Comparison of ENCODE assay signal across 8 cellular contexts in genomic region chr12:57127101-57127709, GRCh38. TPM values are rescaled to one million over a fixed set of nuclear protein-coding genes. Genes with fewer than 3 reads are reported as not detected.
DNase-seq lines count a peak whose midpoint lies in the region; ATAC-seq and TF ChIP-seq lines count a peak whose summit lies in the region.

No MANE protein-coding gene starts in this region.

- H3K27ac ChIP-seq in adrenal gland (peak overlapping the region; percentile 37 to 97 (median 94)), gastrocnemius medialis (peak overlapping the region; percentile 87 to 94 (median 90))

- H3K4me1 ChIP-seq in adrenal gland (replicated peaks in 1 of 2) (peaks cover 4 to 32% of the 10 kb centered on the region in 2 donors), gastrocnemius medialis (peaks cover 16 to 24% of the 10 kb centered on the region in 2 donors)

- H3K4me3 ChIP-seq in adrenal gland (peak overlapping the region in 2 of 4 donors; percentile 73 to 84), gastrocnemius medialis (peak overlapping the region; percentile 72 to 95 (median 91))

- ATAC-seq in HG03066 (IDR thresholded peaks at IDR 0.05; ENCODE audit: low read depth, unreplicated experiment) (peak; percentile 55), gastrocnemius medialis (peak; percentile 40 to 47), HG02938 (IDR thresholded peaks at IDR 0.05; ENCODE audit: unreplicated experiment) (no peak), GM18909 (IDR thresholded peaks at IDR 0.05; ENCODE audit: poor library complexity, unreplicated experiment) (no peak)

- H3K27me3 ChIP-seq in adrenal gland (no peaks in the 10 kb centered on the region), gastrocnemius medialis (no peaks in the 10 kb centered on the region)

- intact Hi-C loops in adrenal gland (cut with DNase I), result no loop called here
- intact Hi-C loops in gastrocnemius medialis (cut with DNase I; ENCODE audit: low total_unique reads), result loop anchor here (1.0 to 5.0 kb wide), 2 partner anchors 40 to 48 kb away; partner anchors contain the start of gene NAB2

- H3K36me3 ChIP-seq in adrenal gland (replicated peaks in 1 of 2) (no peaks in the 10 kb centered on the region), gastrocnemius medialis (no peaks in the 10 kb centered on the region)

- TF ChIP-seq POLR2A in adrenal gland (IDR thresholded peaks at IDR 0.05) (peak in 1 of 2 donors; percentile 62), gastrocnemius medialis (IDR thresholded peaks at IDR 0.05) (no peak)

- 2 to 4% (median 3%) methylated on average over 24 to 26 of the region's 26 CpGs for WGBS in adrenal gland, 4 donors

- TF ChIP-seq CTCF in adrenal gland (IDR thresholded peaks at IDR 0.05), result peak in 4 of 6 experiments; percentile 28 to 41 (median 32)
- peak in 3 of 5 experiments; percentile 9 to 35 (median 35) for TF ChIP-seq CTCF in gastrocnemius medialis (IDR thresholded peaks at IDR 0.05 in 4 of 5, conservative IDR thresholded peaks at IDR 0.05 in 1 of 5)

- peak; percentile 48 for DNase-seq in COLO668 (lab: John Stamatoyannopoulos, UW; ENCODE audit: unreplicated experiment)
- peak; percentile 81 for DNase-seq in RPMI8226
- DNase-seq in adrenal gland, result peak; percentile 78 to 91 (median 85)
- peak in 28 of 51 donors; percentile 19 to 72 (median 43) for DNase-seq in hypothalamus (lab: John Stamatoyannopoulos, UW)
- peak; percentile 51 to 67 for DNase-seq in gastrocnemius medialis

- no peaks in the 10 kb centered on the region for H3K9me3 ChIP-seq in adrenal gland (replicated peaks in 1 of 3)
- H3K9me3 ChIP-seq in gastrocnemius medialis, result no peaks in the 10 kb centered on the region

- in situ Hi-C loops in gastrocnemius medialis (cut with MboI; ENCODE audit: low sequenced_read_pairs in 4 of 4), result no loop called here

RNA-seq across cellular contexts. Expression of gene LRP1, which starts 1.1 kb away (rescaled TPM):
- 100 to 1,000 TPM; 126 to 307 (median 179) TPM for total RNA-seq in adrenal gland
- polyA plus RNA-seq in adrenal gland, result 10 to 100 TPM; 21.2 to 81.0 (median 59.2) TPM
- total RNA-seq in gastrocnemius medialis, result 10 to 100 TPM; 26.1 to 53.5 (median 49.8) TPM

RNA-seq across cellular contexts. Expression of gene STAT6, which starts 16.0 kb away (rescaled TPM):
- total RNA-seq in adrenal gland, result 100 to 1,000 TPM; 109 to 227 (median 155) TPM
- 100 to 1,000 TPM; 102 to 321 (median 177) TPM for polyA plus RNA-seq in adrenal gland
- 10 to 100 TPM; 12.5 to 17.4 (median 14.4) TPM for total RNA-seq in gastrocnemius medialis

RNA-seq across cellular contexts. Expression of gene LRP1-AS, which starts 20.2 kb away (rescaled TPM):
- total RNA-seq in adrenal gland (not detected), gastrocnemius medialis (not detected)
- not detected for polyA plus RNA-seq in adrenal gland

RNA-seq across cellular contexts. Expression of gene NAB2, which starts 38.3 kb away (rescaled TPM):
- total RNA-seq in adrenal gland (10 to 100 TPM; 16.8 to 36.0 (median 18.7) TPM), gastrocnemius medialis (1 to 10 TPM; 4.8 to 9.5 (median 5.5) TPM)
- polyA plus RNA-seq in adrenal gland, result 10 to 100 TPM in 2 of 3 donors, 1 to 10 TPM in 1; 9.4 to 64.6 (median 56.9) TPM

RNA-seq across cellular contexts. Expression of gene NEMP1, which starts 48.6 kb away (rescaled TPM):
- total RNA-seq in adrenal gland (10 to 100 TPM in 3 of 8 donors, 1 to 10 TPM in 5; 5.8 to 16.4 (median 8.8) TPM), gastrocnemius medialis (1 to 10 TPM; 1.2 to 6.7 (median 1.9) TPM)
- 1 to 10 TPM; 2.7 to 5.7 (median 3.1) TPM for polyA plus RNA-seq in adrenal gland

Comparison
In these comparisons a context has a peak if more than half of its experiments do, and no peak if none do; other contexts are left out.
1. ATAC-seq: peak in HG03066 (single experiment) and gastrocnemius medialis (2 of 2); none in HG02938 (single experiment) and GM18909 (single experiment).
2. RNA of gene STAT6, which starts 16.0 kb away (total RNA-seq): 109 to 227 TPM in adrenal gland; 12.5 to 17.4 TPM in gastrocnemius medialis; every median in the first group is over 4 times any median in the second.
3. Peak in every context shown above with its lines, with median percentiles within 50 percentile points of each other: DNase-seq.